Comparison of ENCODE assay signal across 9 cellular contexts in genomic region chr18:79986726-79987125, GRCh38. TPM values are rescaled to one million over a fixed set of nuclear protein-coding genes. Genes with fewer than 3 reads are reported as not detected.
A peak's percentile ranks its signal among the peaks of the same experiment; 100 is the strongest.
DNase-seq lines count a peak whose midpoint lies in the region; ATAC-seq and TF ChIP-seq lines count a peak whose summit lies in the region.
"Had no signal": no experiment of that assay in that cellular context is flagged by ENCODE, and none has a peak within 500 bp of the region (broad histone marks: within the 10 kb centered on the region; RNA-seq: fewer than 3 reads in every experiment).

No MANE protein-coding gene starts in this region.

- intact Hi-C loops in Caco-2 (cut with micrococcal nuclease; ENCODE audit: unreplicated experiment) (no loop called here), dorsolateral prefrontal cortex (cut with DNase I) (loop anchor here (1.0 to 10.0 kb wide), 4 partner anchors 35 to 602 kb away; partner anchors contain the start of genes RBFA (in 1 of the 2) and SLC66A2 (in 1 of the 2))

- no peaks in the 10 kb centered on the region for H3K4me1 Mint-ChIP-seq in Caco-2 (ENCODE audit: low read depth, unreplicated experiment)

- ATAC-seq in GM19467 (IDR thresholded peaks at IDR 0.05; ENCODE audit: unreplicated experiment) (no peak), omental fat pad (ENCODE audit: low FRiP score) (no peak)

- peak overlapping the region in 18 of 59 donors; percentile 2 to 98 (median 26) for H3K27ac ChIP-seq in dorsolateral prefrontal cortex

- H3K4me1 ChIP-seq in Caco-2 = no peaks in the 10 kb centered on the region
- H3K4me1 ChIP-seq in neuron (ENCODE audit: insufficient read depth, low read length) = peaks cover 14% of the 10 kb centered on the region

- DNase-seq in Caco-2 (no peak), MG63 (peak; percentile 31), dorsolateral prefrontal cortex (no peak), omental fat pad (ENCODE audit: low spot score) (no peak), SW 1271 (lab: John Stamatoyannopoulos, UW) (no peak)
- no peak for DNase-seq in stimulated activated CD4-positive, alpha-beta T cell treated with anti-CD3 and anti-CD28 coated beads, Interleukin-2, amount 100 ng/mL, for 48 hours
- DNase-seq: erythroblast had no signal

- H3K27me3 ChIP-seq in Caco-2 (replicated peaks; ENCODE audit: control insufficient read depth, insufficient read depth, low read length) (no peaks in the 10 kb centered on the region), MG63 (no peaks in the 10 kb centered on the region), dorsolateral prefrontal cortex (no peaks in the 10 kb centered on the region), neuron (ENCODE audit: insufficient read depth, low read length) (no peaks in the 10 kb centered on the region)

- POLR2A ChIA-PET in Caco-2 (lab: Charles Lee) = no interaction called here

- H3K36me3 ChIP-seq in Caco-2 (ENCODE audit: control insufficient read depth, insufficient read depth, low read length) (no peaks in the 10 kb centered on the region), MG63 (peaks cover 40% of the 10 kb centered on the region), neuron (ENCODE audit: insufficient read depth, low read length) (peaks cover 19% of the 10 kb centered on the region)

- no peaks in the 10 kb centered on the region for H3K9me3 Mint-ChIP-seq in Caco-2 (ENCODE audit: unreplicated experiment)

- TF ChIP-seq CTCF in Caco-2 (IDR thresholded peaks at IDR 0.05; ENCODE audit: insufficient read depth in 1 of 2, low read depth in 1 of 2, low read length in 1 of 2, severe bottlenecking in 1 of 2, unreplicated experiment in 1 of 2) (no peak), dorsolateral prefrontal cortex (IDR thresholded peaks at IDR 0.05 in 54 of 56, conservative IDR thresholded peaks at IDR 0.05 in 2 of 56; ENCODE audit: low read depth in 1 of 56, partially characterized antibody in 56 of 56) (no peak), omental fat pad (IDR thresholded peaks at IDR 0.05) (no peak)

- H3K9me3 ChIP-seq in Caco-2 (no peaks in the 10 kb centered on the region), MG63 (no peaks in the 10 kb centered on the region), neuron (ENCODE audit: low read length) (peaks cover 1% of the 10 kb centered on the region)

- no TSS peak for BruUV-seq in Caco-2 (replicated peaks; lab: Mats Ljungman, UMichigan)

- H2AFZ ChIP-seq in neuron (ENCODE audit: low read depth, low read length) = no peak overlapping the region

- H3K27ac Mint-ChIP-seq in Caco-2 (ENCODE audit: unreplicated experiment) = peak overlapping the region; percentile 35

- no peaks in the 10 kb centered on the region for H3K27me3 Mint-ChIP-seq in Caco-2 (ENCODE audit: insufficient read depth, unreplicated experiment)

- CTCF ChIA-PET in Caco-2 (lab: Charles Lee) = no interaction called here

- peak overlapping the region; percentile 71 for H3K4me3 Mint-ChIP-seq in Caco-2 (ENCODE audit: unreplicated experiment)

- H3K36me3 Mint-ChIP-seq in Caco-2 (ENCODE audit: insufficient read depth, unreplicated experiment) = peaks cover 26% of the 10 kb centered on the region

- H3K4me3 ChIP-seq in Caco-2 (ENCODE audit: low read depth, low read length) (peak overlapping the region; percentile 89; the same call in 1 of the 2 replicates), MG63 (peak overlapping the region; percentile 87), dorsolateral prefrontal cortex (peak overlapping the region in 58 of 59 donors; percentile 9 to 100 (median 92)), neuron (ENCODE audit: low read length) (peak overlapping the region; percentile 98)

RNA-seq across cellular contexts. Expression of gene TXNL4A, which starts 1.6 kb away (rescaled TPM):
- 80.2 and 83.3 TPM in 2 replicates for total RNA-seq in Caco-2 (2022)
- total RNA-seq in MG63 (2014; rRNA removed; shearing (Covaris generic); ENCODE audit: low replicate concordance) = 69.3 and 176 TPM in 2 replicates
- total RNA-seq in dorsolateral prefrontal cortex = 100 to 1,000 TPM in 43 of 120 experiments, 10 to 100 TPM in 77; 68.3 to 133 (median 95.2) TPM
- total RNA-seq in omental fat pad = 10 to 100 TPM; 18.0 to 47.6 (median 33.6) TPM

RNA-seq across cellular contexts. Expression of gene HSBP1L1, which starts 22.3 kb away (rescaled TPM):
- total RNA-seq in Caco-2 (2022) = 25.7 and 25.9 TPM in 2 replicates
- total RNA-seq in MG63 (2014; rRNA removed; shearing (Covaris generic); ENCODE audit: low replicate concordance) = not detected in 2 replicates
- 10 to 100 TPM in 105 of 120 experiments, 1 to 10 TPM in 15; 5.7 to 22.6 (median 13.2) TPM for total RNA-seq in dorsolateral prefrontal cortex
- 10 to 100 TPM; 13.2 to 20.1 (median 17.3) TPM for total RNA-seq in omental fat pad

RNA-seq across cellular contexts. Expression of gene SLC66A2, which starts 35.3 kb away (rescaled TPM):
- 18.8 and 19.5 TPM in 2 replicates for total RNA-seq in Caco-2 (2022)
- 24.3 and 53.1 TPM in 2 replicates for total RNA-seq in MG63 (2014; rRNA removed; shearing (Covaris generic); ENCODE audit: low replicate concordance)
- 100 to 1,000 TPM in 40 of 120 experiments, 10 to 100 TPM in 80; 48.9 to 138 (median 96.6) TPM for total RNA-seq in dorsolateral prefrontal cortex
- total RNA-seq in omental fat pad = 100 to 1,000 TPM in 2 of 4 donors, 10 to 100 TPM in 2; 69.4 to 176 (median 103) TPM

RNA-seq across cellular contexts. Expression of gene RBFA, which starts 47.5 kb away (rescaled TPM):
- total RNA-seq in Caco-2 (2022) (19.2 and 19.3 TPM in 2 replicates), dorsolateral prefrontal cortex (10 to 100 TPM; 15.2 to 39.7 (median 28.1) TPM), omental fat pad (10 to 100 TPM; 26.3 to 45.3 (median 32.8) TPM)
- total RNA-seq in MG63 (2014; rRNA removed; shearing (Covaris generic); ENCODE audit: low replicate concordance) = 35.0 and 50.7 TPM in 2 replicates
